1 cellular context compared by ENCODE assay signal in the genomic region with DNA sequence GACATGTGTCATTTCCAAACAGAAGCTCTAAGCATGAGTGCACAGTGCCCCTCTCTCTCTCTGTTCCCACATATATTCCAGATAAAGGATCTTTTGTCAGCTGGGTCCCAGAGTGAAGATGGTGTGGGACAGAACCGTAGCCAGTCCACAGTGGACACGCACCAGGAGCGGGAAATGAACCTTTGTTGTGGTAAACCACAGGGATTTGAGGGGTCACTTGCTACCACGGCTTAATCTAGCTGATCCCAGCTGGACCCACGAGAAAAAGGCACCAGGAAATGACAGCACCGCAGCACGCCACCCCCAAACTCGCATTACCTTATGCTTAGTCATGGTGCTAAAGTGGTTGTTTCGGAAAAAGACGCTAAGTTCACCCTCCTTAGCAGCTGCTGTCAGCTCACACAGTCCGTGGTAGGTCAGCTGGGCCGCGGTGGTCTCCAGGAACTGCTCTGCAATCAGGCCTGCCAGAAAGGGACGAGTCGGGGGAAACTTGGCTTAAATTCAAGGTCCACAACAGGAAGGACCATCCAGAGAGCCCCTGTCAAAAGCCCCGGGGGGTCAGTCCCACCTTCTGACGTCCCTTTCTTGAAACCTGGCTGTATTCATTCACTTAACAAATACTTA.
TF ChIP-seq lines count a peak whose summit lies in the region.

No MANE protein-coding gene starts in this region.

TF ChIP-seq in K562, 482 proteins besides CTCF, POLR2A, EP300 and RAD21 (continued from another document and continues in another):
- TF ChIP-seq RFX1 (IDR thresholded peaks at IDR 0.05) = no peak
- peak; percentile 59 for TF ChIP-seq KDM5B (IDR thresholded peaks at IDR 0.05; ENCODE audit: insufficient replicate concordance, low read depth, low read length)
- TF ChIP-seq ARID1B (IDR thresholded peaks at IDR 0.05) = peak; percentile 82
- TF ChIP-seq ELF1 (tag; IDR thresholded peaks at IDR 0.05) = peak; percentile 62
- TF ChIP-seq GABPA (tag; conservative IDR thresholded peaks at IDR 0.05; ENCODE audit: low read depth) = peak; percentile 62
- no peak for TF ChIP-seq ZZZ3 (IDR thresholded peaks at IDR 0.05)
- peak; percentile 88 for TF ChIP-seq BHLHE40 (IDR thresholded peaks at IDR 0.05; ENCODE audit: low read length)
- TF ChIP-seq, protein P1, sequence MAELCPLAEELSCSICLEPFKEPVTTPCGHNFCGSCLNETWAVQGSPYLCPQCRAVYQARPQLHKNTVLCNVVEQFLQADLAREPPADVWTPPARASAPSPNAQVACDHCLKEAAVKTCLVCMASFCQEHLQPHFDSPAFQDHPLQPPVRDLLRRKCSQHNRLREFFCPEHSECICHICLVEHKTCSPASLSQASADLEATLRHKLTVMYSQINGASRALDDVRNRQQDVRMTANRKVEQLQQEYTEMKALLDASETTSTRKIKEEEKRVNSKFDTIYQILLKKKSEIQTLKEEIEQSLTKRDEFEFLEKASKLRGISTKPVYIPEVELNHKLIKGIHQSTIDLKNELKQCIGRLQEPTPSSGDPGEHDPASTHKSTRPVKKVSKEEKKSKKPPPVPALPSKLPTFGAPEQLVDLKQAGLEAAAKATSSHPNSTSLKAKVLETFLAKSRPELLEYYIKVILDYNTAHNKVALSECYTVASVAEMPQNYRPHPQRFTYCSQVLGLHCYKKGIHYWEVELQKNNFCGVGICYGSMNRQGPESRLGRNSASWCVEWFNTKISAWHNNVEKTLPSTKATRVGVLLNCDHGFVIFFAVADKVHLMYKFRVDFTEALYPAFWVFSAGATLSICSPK (IDR thresholded peaks at IDR 0.05; ENCODE audit: borderline replicate concordance) = no peak
- TF ChIP-seq IRF2 (CRISPR knock-in tag; IDR thresholded peaks at IDR 0.05) = no peak
- peak; percentile 54 for TF ChIP-seq RBBP5 (IDR thresholded peaks at IDR 0.05; ENCODE audit: borderline replicate concordance, insufficient read depth, low read length, poor library complexity, severe bottlenecking)
- TF ChIP-seq, protein P2, sequence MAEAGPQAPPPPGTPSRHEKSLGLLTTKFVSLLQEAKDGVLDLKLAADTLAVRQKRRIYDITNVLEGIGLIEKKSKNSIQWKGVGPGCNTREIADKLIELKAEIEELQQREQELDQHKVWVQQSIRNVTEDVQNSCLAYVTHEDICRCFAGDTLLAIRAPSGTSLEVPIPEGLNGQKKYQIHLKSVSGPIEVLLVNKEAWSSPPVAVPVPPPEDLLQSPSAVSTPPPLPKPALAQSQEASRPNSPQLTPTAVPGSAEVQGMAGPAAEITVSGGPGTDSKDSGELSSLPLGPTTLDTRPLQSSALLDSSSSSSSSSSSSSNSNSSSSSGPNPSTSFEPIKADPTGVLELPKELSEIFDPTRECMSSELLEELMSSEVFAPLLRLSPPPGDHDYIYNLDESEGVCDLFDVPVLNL (CRISPR knock-in tag; IDR thresholded peaks at IDR 0.05; ENCODE audit: low read depth) = no peak
- TF ChIP-seq, protein P3, sequence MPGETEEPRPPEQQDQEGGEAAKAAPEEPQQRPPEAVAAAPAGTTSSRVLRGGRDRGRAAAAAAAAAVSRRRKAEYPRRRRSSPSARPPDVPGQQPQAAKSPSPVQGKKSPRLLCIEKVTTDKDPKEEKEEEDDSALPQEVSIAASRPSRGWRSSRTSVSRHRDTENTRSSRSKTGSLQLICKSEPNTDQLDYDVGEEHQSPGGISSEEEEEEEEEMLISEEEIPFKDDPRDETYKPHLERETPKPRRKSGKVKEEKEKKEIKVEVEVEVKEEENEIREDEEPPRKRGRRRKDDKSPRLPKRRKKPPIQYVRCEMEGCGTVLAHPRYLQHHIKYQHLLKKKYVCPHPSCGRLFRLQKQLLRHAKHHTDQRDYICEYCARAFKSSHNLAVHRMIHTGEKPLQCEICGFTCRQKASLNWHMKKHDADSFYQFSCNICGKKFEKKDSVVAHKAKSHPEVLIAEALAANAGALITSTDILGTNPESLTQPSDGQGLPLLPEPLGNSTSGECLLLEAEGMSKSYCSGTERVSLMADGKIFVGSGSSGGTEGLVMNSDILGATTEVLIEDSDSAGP (CRISPR knock-in tag; IDR thresholded peaks at IDR 0.05) = no peak
- TF ChIP-seq, protein P4, sequence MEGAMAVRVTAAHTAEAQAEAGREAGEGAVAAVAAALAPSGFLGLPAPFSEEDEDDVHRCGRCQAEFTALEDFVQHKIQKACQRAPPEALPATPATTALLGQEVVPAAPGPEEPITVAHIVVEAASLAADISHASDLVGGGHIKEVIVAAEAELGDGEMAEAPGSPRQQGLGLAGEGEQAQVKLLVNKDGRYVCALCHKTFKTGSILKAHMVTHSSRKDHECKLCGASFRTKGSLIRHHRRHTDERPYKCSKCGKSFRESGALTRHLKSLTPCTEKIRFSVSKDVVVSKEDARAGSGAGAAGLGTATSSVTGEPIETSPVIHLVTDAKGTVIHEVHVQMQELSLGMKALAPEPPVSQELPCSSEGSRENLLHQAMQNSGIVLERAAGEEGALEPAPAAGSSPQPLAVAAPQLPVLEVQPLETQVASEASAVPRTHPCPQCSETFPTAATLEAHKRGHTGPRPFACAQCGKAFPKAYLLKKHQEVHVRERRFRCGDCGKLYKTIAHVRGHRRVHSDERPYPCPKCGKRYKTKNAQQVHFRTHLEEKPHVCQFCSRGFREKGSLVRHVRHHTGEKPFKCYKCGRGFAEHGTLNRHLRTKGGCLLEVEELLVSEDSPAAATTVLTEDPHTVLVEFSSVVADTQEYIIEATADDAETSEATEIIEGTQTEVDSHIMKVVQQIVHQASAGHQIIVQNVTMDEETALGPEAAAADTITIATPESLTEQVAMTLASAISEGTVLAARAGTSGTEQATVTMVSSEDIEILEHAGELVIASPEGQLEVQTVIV (CRISPR knock-in tag; IDR thresholded peaks at IDR 0.05; ENCODE audit: borderline replicate concordance) = no peak
- no peak for TF ChIP-seq ZNF780A (CRISPR knock-in tag; IDR thresholded peaks at IDR 0.05)
- no peak for TF ChIP-seq ZNF77 (CRISPR knock-in tag; IDR thresholded peaks at IDR 0.05)
- TF ChIP-seq MTF1 (CRISPR knock-in tag; IDR thresholded peaks at IDR 0.05; ENCODE audit: borderline replicate concordance) = no peak
- no peak for TF ChIP-seq ZNF224 (CRISPR knock-in tag; IDR thresholded peaks at IDR 0.05)
- TF ChIP-seq SMARCA4 (IDR thresholded peaks at IDR 0.05) = peak; percentile 82
- TF ChIP-seq, protein P5, sequence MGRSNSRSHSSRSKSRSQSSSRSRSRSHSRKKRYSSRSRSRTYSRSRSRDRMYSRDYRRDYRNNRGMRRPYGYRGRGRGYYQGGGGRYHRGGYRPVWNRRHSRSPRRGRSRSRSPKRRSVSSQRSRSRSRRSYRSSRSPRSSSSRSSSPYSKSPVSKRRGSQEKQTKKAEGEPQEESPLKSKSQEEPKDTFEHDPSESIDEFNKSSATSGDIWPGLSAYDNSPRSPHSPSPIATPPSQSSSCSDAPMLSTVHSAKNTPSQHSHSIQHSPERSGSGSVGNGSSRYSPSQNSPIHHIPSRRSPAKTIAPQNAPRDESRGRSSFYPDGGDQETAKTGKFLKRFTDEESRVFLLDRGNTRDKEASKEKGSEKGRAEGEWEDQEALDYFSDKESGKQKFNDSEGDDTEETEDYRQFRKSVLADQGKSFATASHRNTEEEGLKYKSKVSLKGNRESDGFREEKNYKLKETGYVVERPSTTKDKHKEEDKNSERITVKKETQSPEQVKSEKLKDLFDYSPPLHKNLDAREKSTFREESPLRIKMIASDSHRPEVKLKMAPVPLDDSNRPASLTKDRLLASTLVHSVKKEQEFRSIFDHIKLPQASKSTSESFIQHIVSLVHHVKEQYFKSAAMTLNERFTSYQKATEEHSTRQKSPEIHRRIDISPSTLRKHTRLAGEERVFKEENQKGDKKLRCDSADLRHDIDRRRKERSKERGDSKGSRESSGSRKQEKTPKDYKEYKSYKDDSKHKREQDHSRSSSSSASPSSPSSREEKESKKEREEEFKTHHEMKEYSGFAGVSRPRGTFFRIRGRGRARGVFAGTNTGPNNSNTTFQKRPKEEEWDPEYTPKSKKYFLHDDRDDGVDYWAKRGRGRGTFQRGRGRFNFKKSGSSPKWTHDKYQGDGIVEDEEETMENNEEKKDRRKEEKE (IDR thresholded peaks at IDR 0.05; ENCODE audit: borderline replicate concordance in 1 of 2, control insufficient read depth in 1 of 2, low read depth in 2 of 2, low read length in 1 of 2) = no peak
- TF ChIP-seq ZNF140 (CRISPR knock-in tag; IDR thresholded peaks at IDR 0.05) = no peak
- TF ChIP-seq, protein P6, sequence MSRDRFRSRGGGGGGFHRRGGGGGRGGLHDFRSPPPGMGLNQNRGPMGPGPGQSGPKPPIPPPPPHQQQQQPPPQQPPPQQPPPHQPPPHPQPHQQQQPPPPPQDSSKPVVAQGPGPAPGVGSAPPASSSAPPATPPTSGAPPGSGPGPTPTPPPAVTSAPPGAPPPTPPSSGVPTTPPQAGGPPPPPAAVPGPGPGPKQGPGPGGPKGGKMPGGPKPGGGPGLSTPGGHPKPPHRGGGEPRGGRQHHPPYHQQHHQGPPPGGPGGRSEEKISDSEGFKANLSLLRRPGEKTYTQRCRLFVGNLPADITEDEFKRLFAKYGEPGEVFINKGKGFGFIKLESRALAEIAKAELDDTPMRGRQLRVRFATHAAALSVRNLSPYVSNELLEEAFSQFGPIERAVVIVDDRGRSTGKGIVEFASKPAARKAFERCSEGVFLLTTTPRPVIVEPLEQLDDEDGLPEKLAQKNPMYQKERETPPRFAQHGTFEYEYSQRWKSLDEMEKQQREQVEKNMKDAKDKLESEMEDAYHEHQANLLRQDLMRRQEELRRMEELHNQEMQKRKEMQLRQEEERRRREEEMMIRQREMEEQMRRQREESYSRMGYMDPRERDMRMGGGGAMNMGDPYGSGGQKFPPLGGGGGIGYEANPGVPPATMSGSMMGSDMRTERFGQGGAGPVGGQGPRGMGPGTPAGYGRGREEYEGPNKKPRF (IDR thresholded peaks at IDR 0.05; ENCODE audit: low read depth, low read length) = no peak
- TF ChIP-seq ZNF253 (CRISPR knock-in tag; conservative IDR thresholded peaks at IDR 0.05) = no peak
- TF ChIP-seq KLF10 (CRISPR knock-in tag; IDR thresholded peaks at IDR 0.05) = no peak
- no peak for TF ChIP-seq FOS (IDR thresholded peaks at IDR 0.05; ENCODE audit: extremely low read depth, insufficient read length)
- TF ChIP-seq SAP30 (IDR thresholded peaks at IDR 0.05; ENCODE audit: borderline replicate concordance, insufficient read depth, low read depth, low read length, poor library complexity, severe bottlenecking) = no peak
- TF ChIP-seq, protein P7, sequence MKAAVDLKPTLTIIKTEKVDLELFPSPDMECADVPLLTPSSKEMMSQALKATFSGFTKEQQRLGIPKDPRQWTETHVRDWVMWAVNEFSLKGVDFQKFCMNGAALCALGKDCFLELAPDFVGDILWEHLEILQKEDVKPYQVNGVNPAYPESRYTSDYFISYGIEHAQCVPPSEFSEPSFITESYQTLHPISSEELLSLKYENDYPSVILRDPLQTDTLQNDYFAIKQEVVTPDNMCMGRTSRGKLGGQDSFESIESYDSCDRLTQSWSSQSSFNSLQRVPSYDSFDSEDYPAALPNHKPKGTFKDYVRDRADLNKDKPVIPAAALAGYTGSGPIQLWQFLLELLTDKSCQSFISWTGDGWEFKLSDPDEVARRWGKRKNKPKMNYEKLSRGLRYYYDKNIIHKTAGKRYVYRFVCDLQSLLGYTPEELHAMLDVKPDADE (conservative IDR thresholded peaks at IDR 0.05; ENCODE audit: control insufficient read depth, low read depth, low read length) = no peak; the same call in 1 of the 2 replicates
- TF ChIP-seq, protein P8, sequence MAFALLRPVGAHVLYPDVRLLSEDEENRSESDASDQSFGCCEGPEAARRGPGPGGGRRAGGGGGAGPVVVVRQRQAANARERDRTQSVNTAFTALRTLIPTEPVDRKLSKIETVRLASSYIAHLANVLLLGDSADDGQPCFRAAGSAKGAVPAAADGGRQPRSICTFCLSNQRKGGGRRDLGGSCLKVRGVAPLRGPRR (CRISPR knock-in tag; IDR thresholded peaks at IDR 0.05) = no peak
- peak; percentile 90 for TF ChIP-seq DPF2 (IDR thresholded peaks at IDR 0.05)
- TF ChIP-seq ZNF589 (CRISPR knock-in tag; IDR thresholded peaks at IDR 0.05; ENCODE audit: low read depth) = peak; percentile 48; the same call in 1 of the 2 replicates
- no peak for TF ChIP-seq CREB1 (IDR thresholded peaks at IDR 0.05)
- peak; percentile 23; the same call in 1 of the 2 replicates for TF ChIP-seq CREB1 (CRISPR knock-in tag; IDR thresholded peaks at IDR 0.05)
- TF ChIP-seq CSDE1 (IDR thresholded peaks at IDR 0.05) = no peak
- no peak for TF ChIP-seq ZNF3 (CRISPR knock-in tag; IDR thresholded peaks at IDR 0.05)
- no peak for TF ChIP-seq MYC (IDR thresholded peaks at IDR 0.05; ENCODE audit: low read depth, low read length)
- no peak for TF ChIP-seq MYC (CRISPR knock-in tag; IDR thresholded peaks at IDR 0.05; ENCODE audit: borderline replicate concordance, low read depth)
- TF ChIP-seq, protein P9, sequence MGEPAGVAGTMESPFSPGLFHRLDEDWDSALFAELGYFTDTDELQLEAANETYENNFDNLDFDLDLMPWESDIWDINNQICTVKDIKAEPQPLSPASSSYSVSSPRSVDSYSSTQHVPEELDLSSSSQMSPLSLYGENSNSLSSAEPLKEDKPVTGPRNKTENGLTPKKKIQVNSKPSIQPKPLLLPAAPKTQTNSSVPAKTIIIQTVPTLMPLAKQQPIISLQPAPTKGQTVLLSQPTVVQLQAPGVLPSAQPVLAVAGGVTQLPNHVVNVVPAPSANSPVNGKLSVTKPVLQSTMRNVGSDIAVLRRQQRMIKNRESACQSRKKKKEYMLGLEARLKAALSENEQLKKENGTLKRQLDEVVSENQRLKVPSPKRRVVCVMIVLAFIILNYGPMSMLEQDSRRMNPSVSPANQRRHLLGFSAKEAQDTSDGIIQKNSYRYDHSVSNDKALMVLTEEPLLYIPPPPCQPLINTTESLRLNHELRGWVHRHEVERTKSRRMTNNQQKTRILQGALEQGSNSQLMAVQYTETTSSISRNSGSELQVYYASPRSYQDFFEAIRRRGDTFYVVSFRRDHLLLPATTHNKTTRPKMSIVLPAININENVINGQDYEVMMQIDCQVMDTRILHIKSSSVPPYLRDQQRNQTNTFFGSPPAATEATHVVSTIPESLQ (CRISPR knock-in tag; IDR thresholded peaks at IDR 0.05) = no peak
- no peak for TF ChIP-seq NFYB (IDR thresholded peaks at IDR 0.05; ENCODE audit: extremely low read depth, insufficient read length)
- peak; percentile 84 for TF ChIP-seq HDAC2 (IDR thresholded peaks at IDR 0.05)
- TF ChIP-seq ATF1 (CRISPR knock-in tag; IDR thresholded peaks at IDR 0.05) = no peak
- TF ChIP-seq ATF1 (tag; IDR thresholded peaks at IDR 0.05) = peak; percentile 70
- TF ChIP-seq SAFB (IDR thresholded peaks at IDR 0.05; ENCODE audit: borderline replicate concordance, low read depth, low read length) = no peak
- TF ChIP-seq LCOR (CRISPR knock-in tag; IDR thresholded peaks at IDR 0.05) = peak; percentile 57; the same call in 1 of the 2 replicates
- TF ChIP-seq ZNF143 (CRISPR knock-in tag; IDR thresholded peaks at IDR 0.05) = no peak
